ENCODE assay signal across 29 cellular contexts in genomic region chr7:117531845-117532244, GRCh38. TPM values are rescaled to one million over a fixed set of nuclear protein-coding genes. Genes with fewer than 3 reads are reported as not detected.
"Had no signal": no experiment of that assay in that cellular context is flagged by ENCODE, and none has a peak within 500 bp of the region (broad histone marks: within the 10 kb centered on the region; RNA-seq: fewer than 3 reads in every experiment).

No MANE protein-coding gene starts in this region.

- DNase-seq: activated CD4-positive, alpha-beta memory T cell treated with anti-CD3 and anti-CD28 coated beads for 36 hours; activated CD4-positive, alpha-beta T cell treated with anti-CD3 and anti-CD28 coated beads for 36 hours; activated CD4-positive, alpha-beta T cell treated with anti-CD3 and anti-CD28 coated beads, Interleukin-2, amount 10 ng/mL, durations not matched to agents 24 days and 14 days; activated CD4-positive, CD25-positive, alpha-beta regulatory T cell; activated CD4-positive, CD25-positive, alpha-beta regulatory T cell treated with anti-CD3 and anti-CD28 coated beads, Interleukin-2, amount 50 U/mL, for 72 hours; activated CD8-positive, alpha-beta memory T cell treated with anti-CD3 and anti-CD28 coated beads, Interleukin-2, amount 10 ng/mL, durations not matched to agents 7 days and 5 days; activated CD8-positive, alpha-beta memory T cell treated with anti-CD3 and anti-CD28 coated beads, Interleukin-2, amount 50 U/mL, for 4 hours; activated CD8-positive, alpha-beta T cell treated with anti-CD3 and anti-CD28 coated beads, Interleukin-2, amount 10 ng/mL, durations not matched to agents 7 days and 5 days; activated effector memory CD4-positive, alpha-beta T cell treated with anti-CD3 and anti-CD28 coated beads, Interleukin-2, amount 50 U/mL, for 16 hours; activated naive CD4-positive, alpha-beta T cell treated with anti-CD3 and anti-CD28 coated beads for 36 hours; activated naive CD8-positive, alpha-beta T cell treated with anti-CD3 and anti-CD28 coated beads for 36 hours; activated naive CD8-positive, alpha-beta T cell treated with anti-CD3 and anti-CD28 coated beads, Interleukin-2, amount 50 U/mL, for 24 hours; activated T-cell treated with anti-CD3 and anti-CD28 coated beads, Interleukin-2, amount 50 U/mL, for 1 hour; activated T-cell treated with anti-CD3 and anti-CD28 coated beads, Interleukin-2, amount 50 U/mL, for 48 hours; brain microvascular endothelial cell; effector CD8-positive, alpha-beta T cell; esophagus squamous epithelium; foreskin melanocyte; heart right ventricle; T-helper 2 cell had no signal

- H3K36me3 ChIP-seq: brain microvascular endothelial cell, esophagus squamous epithelium, gastroesophageal sphincter, heart right ventricle had no signal

- ATAC-seq: activated CD4-positive, alpha-beta T cell treated with anti-CD3 and anti-CD28 coated beads for 36 hours; activated CD8-positive, alpha-beta memory T cell treated with anti-CD3 and anti-CD28 coated beads, Interleukin-2, amount 10 ng/mL, durations not matched to agents 7 days and 5 days; activated CD8-positive, alpha-beta T cell treated with anti-CD3 and anti-CD28 coated beads, Interleukin-2, amount 10 ng/mL, durations not matched to agents 7 days and 5 days; activated naive CD8-positive, alpha-beta T cell treated with anti-CD3 and anti-CD28 coated beads, Interleukin-2, amount 50 U/mL, for 24 hours; gastroesophageal sphincter; heart right ventricle had no signal

- H3K4me3 ChIP-seq: esophagus squamous epithelium, gastroesophageal sphincter, heart right ventricle had no signal

- H3K4me1 ChIP-seq: esophagus squamous epithelium, gastroesophageal sphincter, heart right ventricle had no signal

- H3K27me3 ChIP-seq: brain microvascular endothelial cell, esophagus squamous epithelium, gastroesophageal sphincter, heart right ventricle had no signal

- H3K27ac ChIP-seq: brain microvascular endothelial cell, epithelial cell of prostate, esophagus squamous epithelium, gastroesophageal sphincter, heart right ventricle had no signal

- H3K9me3 ChIP-seq: esophagus squamous epithelium, gastroesophageal sphincter, heart right ventricle had no signal

RNA-seq across cellular contexts. Expression of gene CFTR, which starts 52.0 kb away (rescaled TPM):
- total RNA-seq: activated CD4-positive, alpha-beta memory T cell treated with anti-CD3 and anti-CD28 coated beads for 36 hours; activated CD4-positive, alpha-beta T cell treated with anti-CD3 and anti-CD28 coated beads for 36 hours; activated CD4-positive, alpha-beta T cell treated with anti-CD3 and anti-CD28 coated beads, Interleukin-2, amount 10 ng/mL, durations not matched to agents 24 days and 14 days; activated CD8-positive, alpha-beta memory T cell treated with anti-CD3 and anti-CD28 coated beads for 36 hours; activated CD8-positive, alpha-beta memory T cell treated with anti-CD3 and anti-CD28 coated beads, Interleukin-2, amount 10 ng/mL, durations not matched to agents 7 days and 5 days; activated CD8-positive, alpha-beta T cell treated with anti-CD3 and anti-CD28 coated beads, Interleukin-2, amount 10 ng/mL, durations not matched to agents 7 days and 5 days; activated naive CD4-positive, alpha-beta T cell treated with anti-CD3 and anti-CD28 coated beads for 36 hours; activated naive CD8-positive, alpha-beta T cell treated with anti-CD3 and anti-CD28 coated beads for 36 hours; activated T-helper 1 cell treated with anti-CD3 and anti-CD28 coated beads, Interleukin-12 subunit alpha, Interleukin-12 subunit beta, Interleukin-2, Interleukin-4 antibody, amounts not matched to agents 30 ng/mL and 10 ng/mL and 1 ng/mL, durations not matched to agents 14 hours and 24 hours and 36 hours; activated T-helper 2 cell treated with anti-CD3 and anti-CD28 coated beads, Interferon-gamma antibody, Interleukin-2, Interleukin-4, amounts not matched to agents 10 μg/mL and 5 μg/mL and 100 μg/mL, durations not matched to agents 14 hours and 24 hours and 36 hours; dermis microvascular lymphatic vessel endothelial cell; endothelial cell of umbilical vein; glomerular endothelial cell; T-helper 1 cell treated with Interleukin-12 subunit alpha and Interleukin-12 subunit beta and Interleukin-4 antibody, amounts not matched to agents 30 ng/mL and 1 ng/mL, for 36 hours had no signal
